16 cellular contexts compared by ENCODE assay signal in the genomic region with DNA sequence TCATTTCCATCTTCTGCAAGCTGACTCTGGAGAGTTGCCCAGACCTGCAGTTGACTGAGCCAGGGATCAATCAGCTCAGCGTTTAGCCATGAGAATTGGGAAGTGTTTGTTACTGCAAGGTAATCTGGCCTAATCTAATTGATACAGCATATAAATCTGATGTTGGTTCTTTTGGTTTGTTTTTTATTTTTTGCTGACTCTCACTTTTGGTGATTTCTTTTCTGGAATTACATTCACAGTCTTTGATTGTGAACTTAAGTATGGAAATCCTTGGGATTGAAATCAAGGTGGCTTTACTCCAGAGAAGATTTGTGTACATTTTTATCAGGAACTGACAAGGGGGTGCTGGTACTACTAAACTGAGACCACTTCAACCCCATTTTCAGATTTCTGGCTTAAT. TPM values are rescaled to one million over a fixed set of nuclear protein-coding genes. Genes with fewer than 3 reads are reported as not detected.
DNase-seq lines count a peak whose midpoint lies in the region; ATAC-seq and TF ChIP-seq lines count a peak whose summit lies in the region.
"Had no signal": no experiment of that assay in that cellular context is flagged by ENCODE, and none has a peak within 500 bp of the region (broad histone marks: within the 10 kb centered on the region; RNA-seq: fewer than 3 reads in every experiment).

No MANE protein-coding gene starts in this region.

- no peak overlapping the region for H2AFZ ChIP-seq in DND-41 (ENCODE audit: low read depth, low read length)
- H2AFZ ChIP-seq: hepatocyte had no signal

- intact Hi-C loops in gastrocnemius medialis (cut with DNase I; ENCODE audit: low total_unique reads): loop anchor here (5.0 kb wide), 1 partner anchor 83 kb away; the partner anchor contains the start of gene GIMAP1
- intact Hi-C loops in colonic mucosa (cut with DNase I): no loop called here
- intact Hi-C loops in left colon (cut with DNase I, micrococcal nuclease): no loop called here

- H3K36me3 ChIP-seq in DND-41 (ENCODE audit: insufficient read depth, low read length) (peaks cover 32% of the 10 kb centered on the region), gastrocnemius medialis (no peaks in the 10 kb centered on the region), colonic mucosa (no peaks in the 10 kb centered on the region)

- H3K9ac ChIP-seq in DND-41 (ENCODE audit: low read depth, low read length): no peak overlapping the region
- H3K9ac ChIP-seq in colonic mucosa (ENCODE audit: low read depth in 2 of 2, low read length in 2 of 2): no peak overlapping the region

- H3K4me3 ChIP-seq in DND-41 (ENCODE audit: low read depth in 1 of 2, low read length in 2 of 2) (no peak overlapping the region), gastrocnemius medialis (no peak overlapping the region), colonic mucosa (no peak overlapping the region)
- H3K4me3 ChIP-seq: hepatocyte had no signal

- H3K36me3 Mint-ChIP-seq in activated T-cell treated with anti-CD3 and anti-CD28 coated beads, Interleukin-2, amount 50 U/mL, for 4 hours (ENCODE audit: insufficient read depth): peaks cover 37% of the 10 kb centered on the region
- peaks cover 49% of the 10 kb centered on the region for H3K36me3 Mint-ChIP-seq in activated naive CD8-positive, alpha-beta T cell
- no peaks in the 10 kb centered on the region for H3K36me3 Mint-ChIP-seq in progenitor cell of endocrine pancreas (ENCODE audit: insufficient read depth)

- no peak for DNase-seq in activated T-cell treated with anti-CD3 and anti-CD28 coated beads, Interleukin-2, amount 50 U/mL, for 4 hours
- DNase-seq in activated T-cell treated with anti-CD3 and anti-CD28 coated beads, Interleukin-2, amount 50 U/mL, for 48 hours: no peak
- DNase-seq in DND-41 (no peak), gastrocnemius medialis (no peak), progenitor cell of endocrine pancreas (ENCODE audit: low spot score, unreplicated experiment) (no peak), colonic mucosa (no peak), left colon (no peak)
- DNase-seq: activated gamma-delta T cell, DMS53, H9, islet precursor cell, NCI-H1105, NCI-H526 had no signal

- peaks cover 27% of the 10 kb centered on the region for H3K9me3 Mint-ChIP-seq in activated T-cell treated with anti-CD3 and anti-CD28 coated beads, Interleukin-2, amount 50 U/mL, for 4 hours
- H3K9me3 Mint-ChIP-seq in activated naive CD8-positive, alpha-beta T cell (ENCODE audit: low read depth): peaks cover 26% of the 10 kb centered on the region
- peaks cover 24% of the 10 kb centered on the region for H3K9me3 Mint-ChIP-seq in progenitor cell of endocrine pancreas (ENCODE audit: low read depth)

- in situ Hi-C loops in gastrocnemius medialis (cut with MboI; ENCODE audit: low sequenced_read_pairs in 4 of 4): no loop called here

- peak overlapping the region; percentile 38 for H3K4me2 ChIP-seq in DND-41 (ENCODE audit: insufficient read depth, low read length)
- H3K4me2 ChIP-seq: hepatocyte had no signal

- no peak for ATAC-seq in activated T-cell treated with anti-CD3 and anti-CD28 coated beads, Interleukin-2, amount 50 U/mL, for 4 hours
- ATAC-seq in DND-41 (ENCODE audit: insufficient read depth, low read depth): no peak
- ATAC-seq in gastrocnemius medialis: no peak
- no peak for ATAC-seq in left colon

- H3K27me3 Mint-ChIP-seq in activated T-cell treated with anti-CD3 and anti-CD28 coated beads, Interleukin-2, amount 50 U/mL, for 4 hours (ENCODE audit: low read depth): no peaks in the 10 kb centered on the region
- H3K27me3 Mint-ChIP-seq in activated naive CD8-positive, alpha-beta T cell: no peaks in the 10 kb centered on the region
- no peaks in the 10 kb centered on the region for H3K27me3 Mint-ChIP-seq in progenitor cell of endocrine pancreas

- H4K20me1 ChIP-seq in DND-41 (ENCODE audit: insufficient read depth, low read length): no peaks in the 10 kb centered on the region

- H3K27ac ChIP-seq in DND-41 (ENCODE audit: low read length) (peak overlapping the region; percentile 4), gastrocnemius medialis (peak overlapping the region in 3 of 4 donors; percentile 71 to 81 (median 73)), colonic mucosa (no peak overlapping the region)
- H3K27ac ChIP-seq: C4-2B, hepatocyte had no signal

- no peaks in the 10 kb centered on the region for H3K27me3 ChIP-seq in DND-41 (ENCODE audit: insufficient read depth, low read length, poor library complexity)
- H3K27me3 ChIP-seq in gastrocnemius medialis: no peaks in the 10 kb centered on the region
- no peaks in the 10 kb centered on the region for H3K27me3 ChIP-seq in colonic mucosa
- H3K27me3 ChIP-seq: hepatocyte had no signal

- H3K79me2 ChIP-seq in DND-41 (ENCODE audit: insufficient read depth, low read length): peaks cover 52% of the 10 kb centered on the region
- H3K79me2 ChIP-seq: hepatocyte had no signal

- peaks cover 53% of the 10 kb centered on the region for H3K4me1 ChIP-seq in DND-41 (ENCODE audit: insufficient read depth, low read length)
- no peaks in the 10 kb centered on the region for H3K4me1 ChIP-seq in gastrocnemius medialis
- no peaks in the 10 kb centered on the region for H3K4me1 ChIP-seq in colonic mucosa

- TF ChIP-seq POLR2A in gastrocnemius medialis (IDR thresholded peaks at IDR 0.05): no peak

- peaks cover 79% of the 10 kb centered on the region for H3K4me1 Mint-ChIP-seq in activated T-cell treated with anti-CD3 and anti-CD28 coated beads, Interleukin-2, amount 50 U/mL, for 4 hours (ENCODE audit: low read depth)
- peaks cover 86% of the 10 kb centered on the region for H3K4me1 Mint-ChIP-seq in activated naive CD8-positive, alpha-beta T cell (ENCODE audit: low read depth)
- H3K4me1 Mint-ChIP-seq in progenitor cell of endocrine pancreas (ENCODE audit: low read depth): no peaks in the 10 kb centered on the region

- peak overlapping the region; percentile 24 for H3K4me3 Mint-ChIP-seq in activated T-cell treated with anti-CD3 and anti-CD28 coated beads, Interleukin-2, amount 50 U/mL, for 4 hours
- H3K4me3 Mint-ChIP-seq in activated naive CD8-positive, alpha-beta T cell: peak overlapping the region; percentile 56
- no peak overlapping the region for H3K4me3 Mint-ChIP-seq in progenitor cell of endocrine pancreas (ENCODE audit: low read depth)
- H3K4me3 Mint-ChIP-seq: H9 had no signal

- H3K9me3 ChIP-seq in DND-41 (ENCODE audit: insufficient read depth, low read length, severe bottlenecking): peaks cover 14% of the 10 kb centered on the region
- no peaks in the 10 kb centered on the region for H3K9me3 ChIP-seq in gastrocnemius medialis
- H3K9me3 ChIP-seq in colonic mucosa: no peaks in the 10 kb centered on the region

- TF ChIP-seq CTCF in DND-41 (IDR thresholded peaks at IDR 0.05; ENCODE audit: borderline replicate concordance, extremely low read depth, low read length, poor library complexity, severe bottlenecking) (no peak), gastrocnemius medialis (IDR thresholded peaks at IDR 0.05 in 4 of 5, conservative IDR thresholded peaks at IDR 0.05 in 1 of 5) (no peak), progenitor cell of endocrine pancreas (IDR thresholded peaks at IDR 0.05; ENCODE audit: unreplicated experiment) (no peak), colonic mucosa (IDR thresholded peaks at IDR 0.05) (no peak)

- peak overlapping the region; percentile 91 for H3K27ac Mint-ChIP-seq in activated naive CD8-positive, alpha-beta T cell
- H3K27ac Mint-ChIP-seq in progenitor cell of endocrine pancreas: no peak overlapping the region
- H3K27ac Mint-ChIP-seq: H9 had no signal

RNA-seq across cellular contexts. Expression of gene GIMAP6, which starts 1.7 kb away (rescaled TPM):
- total RNA-seq in activated T-cell treated with anti-CD3 and anti-CD28 coated beads, Interleukin-2, amount 50 U/mL, for 4 hours: 10 to 100 TPM; 14.8 to 20.0 (median 18.1) TPM
- total RNA-seq in gastrocnemius medialis (10 to 100 TPM in 3 of 4 donors, 1 to 10 TPM in 1; 8.5 to 27.8 (median 12.4) TPM), progenitor cell of endocrine pancreas (not detected in 2 replicates), colonic mucosa (1 to 10 TPM; 4.8 to 7.1 TPM), left colon (1 to 10 TPM; 6.4 to 8.5 TPM)
- total RNA-seq: H9 had no signal

RNA-seq across cellular contexts. Expression of gene GIMAP2, which starts 51.6 kb away (rescaled TPM):
- 10 to 100 TPM; 19.7 to 22.7 (median 19.8) TPM for total RNA-seq in activated T-cell treated with anti-CD3 and anti-CD28 coated beads, Interleukin-2, amount 50 U/mL, for 4 hours
- 1 to 10 TPM; 2.2 to 6.7 (median 3.2) TPM for total RNA-seq in gastrocnemius medialis
- total RNA-seq in progenitor cell of endocrine pancreas: not detected in 2 replicates
- 1 to 10 TPM; 6.5 to 6.9 TPM for total RNA-seq in colonic mucosa
- total RNA-seq in left colon: 1 to 10 TPM; 6.8 TPM
- total RNA-seq: H9 had no signal
